In genomic region chr2:51866361-51866760, GRCh38 we compare ENCODE assay signal across 24 cellular contexts.
DNase-seq lines count a peak whose midpoint lies in the region; ATAC-seq, FAIRE-seq and TF ChIP-seq lines count a peak whose summit lies in the region.
"Had no signal": no experiment of that assay in that cellular context is flagged by ENCODE, and none has a peak within 500 bp of the region (broad histone marks: within the 10 kb centered on the region; RNA-seq: fewer than 3 reads in every experiment).

No MANE protein-coding gene starts in this region.

- BruUV-seq in IMR-90 (replicated peaks; lab: Mats Ljungman, UMichigan), result no TSS peak

- intact Hi-C loops in IMR-90 (cut with micrococcal nuclease) (no loop called here), prostate gland (cut with DNase I) (no loop called here)

- no peak overlapping the region for H2AFZ ChIP-seq in IMR-90 (replicated peaks; ENCODE audit: low read length, poor library complexity)
- H2AFZ ChIP-seq: GM23338 had no signal

- H3K27ac Mint-ChIP-seq in natural killer cell treated with Interleukin-12 subunit alpha and Interleukin-12 subunit beta and Interleukin-15 and Interleukin-18, amount 100 ng/mL, for 72 hours, result no peak overlapping the region
- H3K27ac Mint-ChIP-seq: CD8-positive, alpha-beta T cell; GM23338 had no signal

- H3K27ac ChIP-seq in IMR-90 (ENCODE audit: insufficient read depth, low read length) (no peak overlapping the region), prostate gland (no peak overlapping the region)
- H3K27ac ChIP-seq: BLaER1 had no signal

- H3K9ac ChIP-seq in IMR-90 (ENCODE audit: low read depth, low read length), result no peak overlapping the region
- H3K9ac ChIP-seq: BLaER1 had no signal

- WGBS in IMR-90 (ENCODE audit: extremely low coverage in 2 of 2, insufficient read length in 1 of 2), 2 experiments, result no CpG with 5 or more reads among the region's 2 CpGs
- WGBS in prostate gland, result 95% methylated on average over 2 of the region's 2 CpGs

- TF ChIP-seq POLR2A in IMR-90 (IDR thresholded peaks at IDR 0.05; ENCODE audit: low read depth, low read length), result no peak
- no peak for TF ChIP-seq POLR2A in prostate gland (IDR thresholded peaks at IDR 0.05)

- no peak overlapping the region for H3K23ac ChIP-seq in IMR-90 (ENCODE audit: low read depth, low read length)

- TF ChIP-seq CTCF in AG04449 (IDR thresholded peaks at IDR 0.05; ENCODE audit: insufficient read depth, low read length, missing control alignments) (no peak), IMR-90 (conservative IDR thresholded peaks at IDR 0.05; ENCODE audit: low read depth, low read length) (no peak), bronchial epithelial cell (IDR thresholded peaks at IDR 0.05; ENCODE audit: insufficient read depth, low read length, severe bottlenecking) (no peak), foreskin fibroblast (IDR thresholded peaks at IDR 0.05; ENCODE audit: low read depth, low read length) (no peak), prostate gland (IDR thresholded peaks at IDR 0.05) (no peak)

- H3K9me3 ChIP-seq in IMR-90 (ENCODE audit: control insufficient read depth, insufficient read depth, low read length) (no peaks in the 10 kb centered on the region), prostate gland (no peaks in the 10 kb centered on the region)
- H3K9me3 ChIP-seq: BLaER1 had no signal

- H2BK120ac ChIP-seq in IMR-90 (ENCODE audit: low read depth, low read length), result no peak overlapping the region

- DNase-seq in AG04449 (ENCODE audit: low read depth, low spot score), result peak; percentile 5
- peak; percentile 85 for DNase-seq in IMR-90
- peak; percentile 39 for DNase-seq in bronchial epithelial cell (ENCODE audit: low read depth)
- DNase-seq in foreskin fibroblast, result peak; percentile 6 to 40
- DNase-seq in natural killer cell treated with Interleukin-12 subunit alpha and Interleukin-12 subunit beta and Interleukin-15 and Interleukin-18, amount 100 ng/mL, for 72 hours (ENCODE audit: low spot score), result no peak
- no peak for DNase-seq in stimulated activated CD4-positive, alpha-beta T cell treated with anti-CD3 and anti-CD28 coated beads, Interleukin-1b, Interleukin-23, amount 100 ng/mL, for 48 hours
- no peak for DNase-seq in prostate gland (ENCODE audit: low spot score)
- DNase-seq: 8988T; Calu3; CD8-positive, alpha-beta T cell; KG1; NCI-H1417 treated with DMSO at 0.1 percent for 48 hours; NCI-H187 treated with DMSO at 0.1 percent for 48 hours; NCI-H2227 treated with DMSO at 0.1 percent for 48 hours; NCI-H510A treated with DMSO at 0.1 percent for 48 hours; NCI-H774; OCI-M1; SHP77 had no signal

- H4K5ac ChIP-seq in IMR-90 (ENCODE audit: low read depth, low read length), result peak overlapping the region; percentile 48; the same call in 1 of the 2 replicates

- peaks cover 2% of the 10 kb centered on the region; the same call in 1 of the 2 replicates for H3K4me1 ChIP-seq in IMR-90 (ENCODE audit: control insufficient read depth, insufficient read depth, low read length)
- no peaks in the 10 kb centered on the region for H3K4me1 ChIP-seq in prostate gland (replicated peaks)
- H3K4me1 ChIP-seq: BLaER1 had no signal

- CTCF ChIA-PET in AG04449 (lab: Yijun Ruan, JAX) (no interaction called here), IMR-90 (lab: Yijun Ruan, JAX) (interaction anchor here (0.6 kb wide), 1 partner anchor 1069 kb away, joined by 3 read pairs; no protein-coding TSS in a partner anchor)

- peak overlapping the region; percentile 72; the same call in 1 of the 2 replicates for H3K4me2 ChIP-seq in IMR-90 (ENCODE audit: low read depth, low read length)
- H3K4me2 ChIP-seq: BLaER1, GM23338 had no signal

- no peak overlapping the region for H3K18ac ChIP-seq in IMR-90 (ENCODE audit: low read depth, low read length)

- H3K27me3 Mint-ChIP-seq in natural killer cell treated with Interleukin-12 subunit alpha and Interleukin-12 subunit beta and Interleukin-15 and Interleukin-18, amount 100 ng/mL, for 72 hours, result no peaks in the 10 kb centered on the region

- in situ Hi-C loops in IMR-90 (cut with MboI; ENCODE audit: low sequenced_read_pairs), result no loop called here

- no peak overlapping the region for H3K56ac ChIP-seq in IMR-90 (ENCODE audit: extremely low read depth, insufficient read depth, low read length)

- no peak overlapping the region for H2AK9ac ChIP-seq in IMR-90 (replicated peaks; ENCODE audit: low read depth, low read length, poor library complexity)

- H3K4me3 ChIP-seq in AG04449 (ENCODE audit: low read depth, low read length) (no peak overlapping the region), IMR-90 (ENCODE audit: insufficient read depth, low read depth, low read length) (no peak overlapping the region), bronchial epithelial cell (ENCODE audit: low read depth, low read length) (no peak overlapping the region), foreskin fibroblast (ENCODE audit: low read depth in 1 of 2, low read length in 2 of 2) (no peak overlapping the region), prostate gland (no peak overlapping the region)
- H3K4me3 ChIP-seq: BLaER1, GM12878, GM23338 had no signal

- H2BK20ac ChIP-seq in IMR-90 (ENCODE audit: low read depth, low read length), result no peak overlapping the region

- no peak overlapping the region for H3K14ac ChIP-seq in IMR-90 (replicated peaks; ENCODE audit: low read depth, low read length)

- H4K8ac ChIP-seq in IMR-90 (ENCODE audit: low read depth in 2 of 2, low read length in 2 of 2), result no peak overlapping the region

- no peak overlapping the region for H3K4me3 Mint-ChIP-seq in natural killer cell treated with Interleukin-12 subunit alpha and Interleukin-12 subunit beta and Interleukin-15 and Interleukin-18, amount 100 ng/mL, for 72 hours
- H3K4me3 Mint-ChIP-seq: CD8-positive, alpha-beta T cell; GM23338 had no signal

- H3K79me1 ChIP-seq in IMR-90 (ENCODE audit: low read depth in 1 of 2, low read length in 2 of 2), result no peaks in the 10 kb centered on the region

- no peaks in the 10 kb centered on the region for H3K36me3 Mint-ChIP-seq in natural killer cell treated with Interleukin-12 subunit alpha and Interleukin-12 subunit beta and Interleukin-15 and Interleukin-18, amount 100 ng/mL, for 72 hours
- H3K36me3 Mint-ChIP-seq: CD8-positive, alpha-beta T cell had no signal

- H4K91ac ChIP-seq in IMR-90 (ENCODE audit: insufficient read depth, low read depth, low read length), result no peak overlapping the region

- H3K9me1 ChIP-seq in IMR-90 (ENCODE audit: insufficient read depth, low read length), result no peaks in the 10 kb centered on the region

- H3K27me3 ChIP-seq in IMR-90 (ENCODE audit: control insufficient read depth, insufficient read depth, low read length), result no peaks in the 10 kb centered on the region
- H3K27me3 ChIP-seq in bronchial epithelial cell (ENCODE audit: control insufficient read depth, insufficient read depth, low read length), result no peaks in the 10 kb centered on the region
- no peaks in the 10 kb centered on the region for H3K27me3 ChIP-seq in prostate gland (replicated peaks; ENCODE audit: insufficient read depth)
- H3K27me3 ChIP-seq: BLaER1 had no signal

- POLR2A ChIA-PET in AG04449 (lab: Yijun Ruan, JAX) (no interaction called here), IMR-90 (lab: Charles Lee; ENCODE audit: unreplicated experiment) (no interaction called here)

- FAIRE-seq in bronchial epithelial cell (lab: Jason Lieb, UNC), result no peak
- FAIRE-seq: GM12878, HepG2 had no signal

- dilution Hi-C loops in IMR-90 (cut with HindIII; ENCODE audit: low sequenced_read_pairs, unreplicated experiment), result no loop called here

- H2BK15ac ChIP-seq in IMR-90 (ENCODE audit: low read depth, low read length), result no peak overlapping the region

- H2AK5ac ChIP-seq in IMR-90 (ENCODE audit: low read depth, low read length), result no peak overlapping the region

- ATAC-seq in IMR-90 (ENCODE audit: low read depth) (peak; percentile 49), HG02623 (IDR thresholded peaks at IDR 0.05; ENCODE audit: unreplicated experiment) (no peak)
- ATAC-seq in natural killer cell treated with Interleukin-12 subunit alpha and Interleukin-12 subunit beta and Interleukin-15 and Interleukin-18, amount 100 ng/mL, for 72 hours, result no peak
- ATAC-seq: CD8-positive, alpha-beta T cell; GM12878; GM23338; HCT116; HepG2 had no signal

- no peak overlapping the region for H3K4ac ChIP-seq in IMR-90 (ENCODE audit: low read depth, low read length)

- peaks cover 6% of the 10 kb centered on the region for H3K9me3 Mint-ChIP-seq in natural killer cell treated with Interleukin-12 subunit alpha and Interleukin-12 subunit beta and Interleukin-15 and Interleukin-18, amount 100 ng/mL, for 72 hours
- H3K9me3 Mint-ChIP-seq: GM23338 had no signal

- peak overlapping the region; percentile 25 for H2BK5ac ChIP-seq in IMR-90 (ENCODE audit: low read depth, low read length, poor library complexity, severe bottlenecking)

- H3K36me3 ChIP-seq in IMR-90 (ENCODE audit: control insufficient read depth, insufficient read depth, low read length) (no peaks in the 10 kb centered on the region), bronchial epithelial cell (ENCODE audit: control insufficient read depth, insufficient read depth, low read length) (no peaks in the 10 kb centered on the region), prostate gland (no peaks in the 10 kb centered on the region)
- H3K36me3 ChIP-seq: BLaER1 had no signal

- TF ChIP-seq RAD21 in IMR-90 (IDR thresholded peaks at IDR 0.05; ENCODE audit: low read length), result no peak

- no peaks in the 10 kb centered on the region for H3K4me1 Mint-ChIP-seq in natural killer cell treated with Interleukin-12 subunit alpha and Interleukin-12 subunit beta and Interleukin-15 and Interleukin-18, amount 100 ng/mL, for 72 hours (ENCODE audit: low read depth in 2 of 2)
- H3K4me1 Mint-ChIP-seq: GM23338 had no signal

- H4K20me1 ChIP-seq in IMR-90 (ENCODE audit: insufficient read depth, low read length), result no peaks in the 10 kb centered on the region
- H4K20me1 ChIP-seq: BLaER1 had no signal

TF ChIP-seq in IMR-90, 13 proteins besides CTCF, POLR2A, EP300 and RAD21 (continues in another document):
- no peak for TF ChIP-seq MAZ (IDR thresholded peaks at IDR 0.05; ENCODE audit: borderline replicate concordance, low read depth, low read length)
- no peak for TF ChIP-seq SMC3 (IDR thresholded peaks at IDR 0.05; ENCODE audit: low read depth, low read length)
- TF ChIP-seq MXI1 (IDR thresholded peaks at IDR 0.05; ENCODE audit: borderline replicate concordance, low read depth, low read length), result no peak
- no peak for TF ChIP-seq ELK1 (IDR thresholded peaks at IDR 0.05; ENCODE audit: borderline replicate concordance, low read depth, low read length)
- peak; percentile 44; the same call in 1 of the 2 replicates for TF ChIP-seq FOS (IDR thresholded peaks at IDR 0.05; ENCODE audit: low read depth, low read length)

Comparison
In these comparisons a context has a peak if more than half of its experiments do, and no peak if none do; other contexts are left out.
1. DNase-seq: peak in AG04449 (single experiment), IMR-90 (single experiment), bronchial epithelial cell (single experiment) and foreskin fibroblast (2 of 2); none in natural killer cell treated with Interleukin-12 subunit alpha and Interleukin-12 subunit beta and Interleukin-15 and Interleukin-18, amount 100 ng/mL, for 72 hours (single experiment), stimulated activated CD4-positive, alpha-beta T cell treated with anti-CD3 and anti-CD28 coated beads, Interleukin-1b, Interleukin-23, amount 100 ng/mL, for 48 hours (single experiment) and prostate gland (single experiment).